In the genomic region with DNA sequence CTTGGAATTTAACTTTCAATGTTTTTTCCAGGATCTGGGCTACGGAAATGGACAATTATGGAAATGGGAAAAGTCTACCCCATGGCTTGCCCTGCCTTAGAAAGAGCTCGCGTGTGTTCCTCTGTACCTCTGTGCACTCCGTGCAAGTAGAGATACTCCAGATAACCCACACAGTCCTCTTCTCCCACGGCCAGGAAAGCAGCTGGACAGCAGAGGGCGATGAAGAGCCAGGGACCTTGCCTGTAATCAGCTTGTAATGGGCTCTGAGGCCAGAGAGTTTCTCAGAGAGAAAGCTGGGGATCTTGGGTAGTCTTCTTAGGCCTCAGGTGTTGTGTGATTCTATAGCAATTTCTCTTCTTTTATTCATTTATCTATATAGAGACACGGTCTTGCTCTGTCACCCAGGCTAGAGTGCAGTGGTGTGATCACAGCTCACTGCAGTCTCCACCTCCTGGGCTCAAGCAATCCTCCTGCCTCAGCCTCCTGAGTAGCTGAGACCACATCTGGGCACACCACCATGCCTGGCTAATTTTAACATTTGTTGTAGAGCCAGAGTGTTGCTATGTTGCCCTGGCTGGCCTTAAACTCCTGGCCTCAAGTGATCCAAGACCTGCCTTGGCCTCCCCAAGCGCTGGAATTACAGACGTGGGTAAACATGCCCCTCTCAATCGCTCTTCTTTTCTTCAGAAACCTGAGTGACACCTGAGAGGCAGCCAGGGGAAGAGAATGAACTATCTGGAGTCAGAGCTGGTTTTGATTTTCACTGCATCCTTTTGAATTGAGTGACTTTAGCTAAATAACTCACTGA, we compare ENCODE assay signal across 8 cellular contexts. TPM values are rescaled to one million over a fixed set of nuclear protein-coding genes. Genes with fewer than 3 reads are reported as not detected.
DNase-seq lines count a peak whose midpoint lies in the region; ATAC-seq and TF ChIP-seq lines count a peak whose summit lies in the region.

No MANE protein-coding gene starts in this region.

- DNase-seq in NCI-H187 treated with DMSO at 0.1 percent for 48 hours (lab: John Stamatoyannopoulos, UW) = peak; percentile 33
- peak; percentile 57 to 80 (median 69) for DNase-seq in T-helper 1 cell
- peak; percentile 78 for DNase-seq in amniotic stem cell (lab: John Stamatoyannopoulos, UW)
- peak; percentile 80 to 93 (median 92) for DNase-seq in right cardiac atrium
- peak; percentile 92 for DNase-seq in sciatic nerve (ENCODE audit: low spot score)

- no peak overlapping the region for H3K4me3 ChIP-seq in right cardiac atrium (ENCODE audit: low read length)

- peak; percentile 95 for TF ChIP-seq CTCF in GM12873 (IDR thresholded peaks at IDR 0.05; ENCODE audit: insufficient read depth, low read depth, low read length, missing control alignments)

- whole genome bisulfite sequencing in right cardiac atrium = 31% methylated on average over 10 of the region's 10 CpGs

- no peak overlapping the region for H3K27ac ChIP-seq in right cardiac atrium (ENCODE audit: low read length)

- H3K27me3 ChIP-seq in right cardiac atrium (ENCODE audit: control insufficient read depth, insufficient read depth) = no peaks in the 10 kb centered on the region

- no peaks in the 10 kb centered on the region for H3K9me3 ChIP-seq in right cardiac atrium (ENCODE audit: control insufficient read depth, low read length)

- intact Hi-C loops in right cardiac atrium (cut with DNase I) = loop anchor here in 3 of 4 donors (2.0 to 5.0 kb wide), 4 partner anchors 62 to 70 kb away; no protein-coding TSS in a partner anchor
- intact Hi-C loops in sciatic nerve (cut with DNase I) = no loop called here

- ATAC-seq in right cardiac atrium = peak; percentile 47 to 58
- ATAC-seq in sciatic nerve = peak; percentile 77
- ATAC-seq in GM18861 (IDR thresholded peaks at IDR 0.05; ENCODE audit: unreplicated experiment) = no peak
- ATAC-seq in HG03469 (IDR thresholded peaks at IDR 0.05; ENCODE audit: unreplicated experiment) = no peak

- no peaks in the 10 kb centered on the region for H3K4me1 ChIP-seq in right cardiac atrium (ENCODE audit: control insufficient read depth, insufficient read depth, low read length)

RNA-seq across cellular contexts. Expression of gene SOCS7, which starts 2.3 kb away (rescaled TPM):
- total RNA-seq in right cardiac atrium (10 to 100 TPM; 13.0 to 16.4 (median 14.7) TPM), sciatic nerve (24.6 TPM)
- 7.4 TPM for polyA plus RNA-seq in right cardiac atrium

RNA-seq across cellular contexts. Expression of gene GPR179, which starts 5.5 kb away (rescaled TPM):
- total RNA-seq in right cardiac atrium (under 1 TPM in 1 of 4 donors, not detected in 3; 0.03 TPM), sciatic nerve (0.22 TPM)
- 0.07 TPM for polyA plus RNA-seq in right cardiac atrium

RNA-seq across cellular contexts. Expression of gene MRPL45, which starts 52.3 kb away (rescaled TPM):
- total RNA-seq in right cardiac atrium (10 to 100 TPM; 25.3 to 36.2 (median 30.2) TPM), sciatic nerve (21.8 TPM)
- polyA plus RNA-seq in right cardiac atrium = 31.5 TPM

Comparison
In these comparisons a context has a peak if more than half of its experiments do, and no peak if none do; other contexts are left out.
1. DNase-seq: peak in every context shown above with its lines; median percentile 92 in right cardiac atrium; 92 in sciatic nerve; 78 in amniotic stem cell; 69 in T-helper 1 cell; 33 in NCI-H187 treated with DMSO at 0.1 percent for 48 hours.
2. ATAC-seq: peak in right cardiac atrium (2 of 2) and sciatic nerve (single experiment); none in GM18861 (single experiment) and HG03469 (single experiment).